ENCODE assay signal across 9 cellular contexts in the genomic region with DNA sequence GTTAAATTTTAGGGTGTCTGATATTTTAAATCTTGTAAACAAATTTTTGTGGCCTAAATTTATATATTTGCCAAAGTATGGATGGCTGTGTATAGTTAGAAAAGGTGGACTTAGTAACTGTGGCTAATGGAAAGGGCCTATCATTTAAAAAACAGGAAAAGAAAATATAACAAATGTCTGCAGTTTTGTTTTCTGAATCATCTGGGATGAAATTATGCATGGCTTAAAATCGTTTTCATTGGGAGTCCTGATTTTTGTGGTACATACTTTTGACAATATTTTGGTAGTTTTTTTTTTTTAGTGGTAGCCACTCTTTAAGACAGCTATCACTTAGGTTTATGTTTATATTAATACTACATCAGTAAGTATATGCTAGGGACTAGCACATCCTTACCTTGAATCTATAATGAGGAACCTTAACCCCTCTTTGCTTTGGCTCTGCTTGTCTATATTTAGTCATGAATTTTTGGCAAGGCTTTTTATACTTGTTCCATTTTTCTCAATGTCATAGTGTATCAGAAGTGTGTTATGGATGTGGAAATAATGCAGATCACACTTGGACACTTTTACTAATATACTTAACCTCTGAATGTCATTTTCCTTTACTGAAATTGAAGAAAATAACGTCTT. TPM values are rescaled to one million over a fixed set of nuclear protein-coding genes. Genes with fewer than 3 reads are reported as not detected.
A peak's percentile ranks its signal among the peaks of the same experiment; 100 is the strongest.
DNase-seq lines count a peak whose midpoint lies in the region; ATAC-seq and TF ChIP-seq lines count a peak whose summit lies in the region.
"Had no signal": no experiment of that assay in that cellular context is flagged by ENCODE, and none has a peak within 500 bp of the region (broad histone marks: within the 10 kb centered on the region; RNA-seq: fewer than 3 reads in every experiment).

No MANE protein-coding gene starts in this region.

- H3K4me1 ChIP-seq in PC-9 (replicated peaks; ENCODE audit: insufficient read depth) (peaks cover 27% of the 10 kb centered on the region), sigmoid colon (peaks cover 0 to 71% (median 58%) of the 10 kb centered on the region in 4 donors)

- peak overlapping the region; percentile 25 for H3K27ac ChIP-seq in PC-9
- peak overlapping the region; percentile 97 to 99 (median 98) for H3K27ac ChIP-seq in sigmoid colon

- TF ChIP-seq CTCF in PC-9 (conservative IDR thresholded peaks at IDR 0.05) (no peak), epithelial cell of esophagus (IDR thresholded peaks at IDR 0.05; ENCODE audit: insufficient read depth, low read depth, low read length, missing control alignments) (no peak), sigmoid colon (IDR thresholded peaks at IDR 0.05) (no peak)

- H3K36me3 ChIP-seq in PC-9 (ENCODE audit: low read depth) (no peaks in the 10 kb centered on the region), sigmoid colon (no peaks in the 10 kb centered on the region)

- H3K79me2 ChIP-seq in PC-9 (ENCODE audit: low read depth): peaks cover 82% of the 10 kb centered on the region

- intact Hi-C loops in PC-9 (cut with micrococcal nuclease; ENCODE audit: unreplicated experiment) (loop anchor here (5.0 to 10.0 kb wide), 3 partner anchors 239 to 492 kb away; no protein-coding TSS in a partner anchor), sigmoid colon (cut with DNase I) (loop anchor here (5.0 kb wide), 1 partner anchor 44 kb away; no protein-coding TSS in a partner anchor)

- no peak overlapping the region for H2AFZ ChIP-seq in PC-9

- H3K4me3 ChIP-seq in PC-9: peak overlapping the region; percentile 61; the same call in 1 of the 2 replicates
- H3K4me3 ChIP-seq in epithelial cell of esophagus (ENCODE audit: low read length): peak overlapping the region; percentile 77
- H3K4me3 ChIP-seq in sigmoid colon: peak overlapping the region; percentile 14 to 93 (median 92)

- H3F3A ChIP-seq in PC-9 (ENCODE audit: insufficient read depth, low read depth): peaks cover 5% of the 10 kb centered on the region; the same call in 1 of the 2 replicates

- H4K20me1 ChIP-seq in PC-9 (ENCODE audit: insufficient read depth): peaks cover 19% of the 10 kb centered on the region

- DNase-seq in GM03348 (ENCODE audit: low spot score) (peak; percentile 35), PC-9 (no peak), epithelial cell of esophagus (ENCODE audit: low read depth) (no peak), sigmoid colon (no peak), RKO (ENCODE audit: low spot score) (no peak), COR-L47 (lab: John Stamatoyannopoulos, UW) (no peak)
- DNase-seq: activated CD4-positive, CD25-positive, alpha-beta regulatory T cell had no signal

- no peaks in the 10 kb centered on the region for H3K9me3 ChIP-seq in PC-9 (ENCODE audit: insufficient read depth, low read depth)
- H3K9me3 ChIP-seq in sigmoid colon: no peaks in the 10 kb centered on the region

- no peak for ATAC-seq in GM19455 (IDR thresholded peaks at IDR 0.05; ENCODE audit: unreplicated experiment)
- no peak for ATAC-seq in GM18870 (IDR thresholded peaks at IDR 0.05; ENCODE audit: unreplicated experiment)

- H3K9me2 ChIP-seq in PC-9 (ENCODE audit: insufficient read depth): no peaks in the 10 kb centered on the region

- BruUV-seq in PC-9 (replicated peaks; lab: Mats Ljungman, UMichigan): no TSS peak

- POLR2A ChIA-PET in PC-9 (lab: Charles Lee; ENCODE audit: unreplicated experiment): no interaction called here

- 6 to 9% methylated on average over 2 of the region's 2 CpGs for WGBS in sigmoid colon, 2 donors

- H3K27me3 ChIP-seq in PC-9 (ENCODE audit: insufficient read depth, low read depth): no peaks in the 10 kb centered on the region
- H3K27me3 ChIP-seq in sigmoid colon: no peaks in the 10 kb centered on the region

- H3K4me2 ChIP-seq in PC-9: peak overlapping the region; percentile 91

- TF ChIP-seq EP300 in sigmoid colon (IDR thresholded peaks at IDR 0.05): no peak

- CTCF ChIA-PET in PC-9 (lab: Charles Lee): interaction anchor here (0.7 kb wide), 1 partner anchor 383 kb away, joined by 3 read pairs; no protein-coding TSS in a partner anchor

- TF ChIP-seq POLR2A in sigmoid colon (IDR thresholded peaks at IDR 0.05): no peak

RNA-seq across cellular contexts. Expression of a gene that starts 5.6 kb away (rescaled TPM):
- 38.8 and 42.8 TPM in 2 replicates for total RNA-seq in PC-9 (2021)
- 100 to 1,000 TPM in 1 of 4 donors, 10 to 100 TPM in 3; 69.6 to 115 (median 78.8) TPM for total RNA-seq in sigmoid colon
- polyA plus RNA-seq in sigmoid colon: 10 to 100 TPM in 1 of 3 donors, 1 to 10 TPM in 2; 8.4 to 30.4 (median 8.6) TPM
